13 cellular contexts compared by ENCODE assay signal in the genomic region with DNA sequence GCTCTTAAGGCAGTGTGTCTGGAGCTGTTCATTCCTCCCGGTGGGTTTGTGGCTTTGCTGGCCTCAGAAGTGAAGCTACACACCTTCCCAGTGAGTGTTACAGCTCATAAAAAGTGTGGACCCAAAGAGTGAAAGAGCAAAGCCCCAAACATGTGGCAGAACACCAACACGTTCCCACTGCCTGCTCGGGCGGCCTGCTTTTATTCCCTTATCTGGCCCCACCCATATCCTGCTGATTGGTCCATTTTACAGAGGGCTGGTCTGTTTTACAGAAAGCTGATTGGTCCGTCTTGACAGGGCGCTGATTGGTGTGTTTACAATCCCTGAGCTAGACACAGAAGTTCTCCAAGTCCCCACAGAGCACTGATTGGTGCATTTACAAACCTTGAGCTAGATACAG. TPM values are rescaled to one million over a fixed set of nuclear protein-coding genes. Genes with fewer than 3 reads are reported as not detected.
DNase-seq lines count a peak whose midpoint lies in the region; ATAC-seq and TF ChIP-seq lines count a peak whose summit lies in the region.
"Had no signal": no experiment of that assay in that cellular context is flagged by ENCODE, and none has a peak within 500 bp of the region (broad histone marks: within the 10 kb centered on the region; RNA-seq: fewer than 3 reads in every experiment).

No MANE protein-coding gene starts in this region.

- peaks cover 2% of the 10 kb centered on the region for H3K36me3 ChIP-seq in CD4-positive, alpha-beta memory T cell (ENCODE audit: insufficient read depth, low read length)
- no peaks in the 10 kb centered on the region for H3K36me3 ChIP-seq in GM23248 (ENCODE audit: low read depth)
- H3K36me3 ChIP-seq in naive thymus-derived CD4-positive, alpha-beta T cell (ENCODE audit: control insufficient read depth in 2 of 3, insufficient read depth in 3 of 3, low read length in 3 of 3): peaks cover 0 to 18% (median 0%) of the 10 kb centered on the region in 3 experiments
- H3K36me3 ChIP-seq in HAP-1 (replicated peaks): peaks cover 16% of the 10 kb centered on the region
- no peaks in the 10 kb centered on the region for H3K36me3 ChIP-seq in hepatocyte (replicated peaks; ENCODE audit: insufficient read depth, low read depth)

- H3F3A ChIP-seq in GM23248 (ENCODE audit: insufficient read depth): peaks cover 34% of the 10 kb centered on the region

- no peak for ATAC-seq in activated CD8-positive, alpha-beta T cell treated with anti-CD3 and anti-CD28 coated beads, Interleukin-2, amount 10 ng/mL, durations not matched to agents 7 days and 5 days
- no peak for ATAC-seq in naive thymus-derived CD4-positive, alpha-beta T cell
- no peak for ATAC-seq in HG02973 (IDR thresholded peaks at IDR 0.05; ENCODE audit: unreplicated experiment)

- H3K4me3 Mint-ChIP-seq in CD4-positive, alpha-beta memory T cell: peak overlapping the region in 6 of 8 donors; percentile 18 to 40 (median 25)
- peak overlapping the region; percentile 31 for H3K4me3 Mint-ChIP-seq in activated CD8-positive, alpha-beta T cell treated with anti-CD3 and anti-CD28 coated beads, Interleukin-2, amount 10 ng/mL, durations not matched to agents 7 days and 5 days
- H3K4me3 Mint-ChIP-seq in naive thymus-derived CD4-positive, alpha-beta T cell: peak overlapping the region in 7 of 10 donors; percentile 21 to 64 (median 46)

- 0 out of 2 replicates have a peak overlapping the region, but pooled peaks have one; percentile 1 for H3K9ac ChIP-seq in GM23248

- intact Hi-C loops in CD4-positive, alpha-beta memory T cell (cut with micrococcal nuclease): loop anchor here (5.0 kb wide), 2 partner anchors 63 to 272 kb away; a partner anchor contains a TSS
- intact Hi-C loops in naive thymus-derived CD4-positive, alpha-beta T cell (cut with micrococcal nuclease): loop anchor here (5.0 kb wide), 6 partner anchors 73 to 1123 kb away; a partner anchor contains a TSS

- no peak overlapping the region for H3K27ac ChIP-seq in CD4-positive, alpha-beta memory T cell (ENCODE audit: low read depth, low read length)
- H3K27ac ChIP-seq in GM23248 (peak overlapping the region; percentile 79), hepatocyte (no peak overlapping the region)
- no peak overlapping the region for H3K27ac ChIP-seq in naive thymus-derived CD4-positive, alpha-beta T cell (ENCODE audit: low read depth, low read length)
- H3K27ac ChIP-seq: suprapubic skin had no signal

- H3K79me2 ChIP-seq in GM23248 (ENCODE audit: insufficient read depth) (peaks cover 28% of the 10 kb centered on the region), hepatocyte (peaks cover 26% of the 10 kb centered on the region)

- H3K4me1 ChIP-seq in CD4-positive, alpha-beta memory T cell (ENCODE audit: insufficient read depth, low read length): peaks cover 29% of the 10 kb centered on the region
- peaks cover 38% of the 10 kb centered on the region for H3K4me1 ChIP-seq in GM23248 (ENCODE audit: insufficient read depth)
- peaks cover 19 to 25% of the 10 kb centered on the region in 2 donors for H3K4me1 ChIP-seq in naive thymus-derived CD4-positive, alpha-beta T cell (ENCODE audit: control insufficient read depth in 2 of 2, insufficient read depth in 2 of 2, low read length in 2 of 2)
- peaks cover 16% of the 10 kb centered on the region for H3K4me1 ChIP-seq in HAP-1
- peaks cover 35% of the 10 kb centered on the region for H3K4me1 ChIP-seq in hepatocyte (ENCODE audit: insufficient read depth)

- no peaks in the 10 kb centered on the region for H3K9me3 ChIP-seq in CD4-positive, alpha-beta memory T cell (ENCODE audit: control insufficient read depth in 1 of 2, low read length in 2 of 2)
- H3K9me3 ChIP-seq in GM23248 (ENCODE audit: low read depth) (no peaks in the 10 kb centered on the region), HAP-1 (no peaks in the 10 kb centered on the region; the same call in 1 of the 2 replicates), hepatocyte (ENCODE audit: low read depth) (no peaks in the 10 kb centered on the region)
- H3K9me3 ChIP-seq in naive thymus-derived CD4-positive, alpha-beta T cell (ENCODE audit: control insufficient read depth in 2 of 3, low read length in 3 of 3): no peaks in the 10 kb centered on the region
- H3K9me3 ChIP-seq: suprapubic skin had no signal

- H2AFZ ChIP-seq in GM23248: peak overlapping the region; percentile 55
- H2AFZ ChIP-seq in hepatocyte: no peak overlapping the region

- H3K9me3 Mint-ChIP-seq in CD4-positive, alpha-beta memory T cell: peaks cover 0 to 3% (median 0%) of the 10 kb centered on the region in 8 donors
- no peaks in the 10 kb centered on the region for H3K9me3 Mint-ChIP-seq in activated CD8-positive, alpha-beta T cell treated with anti-CD3 and anti-CD28 coated beads, Interleukin-2, amount 10 ng/mL, durations not matched to agents 7 days and 5 days (ENCODE audit: insufficient read depth)
- H3K9me3 Mint-ChIP-seq in naive thymus-derived CD4-positive, alpha-beta T cell: peaks cover 0 to 2% (median 0%) of the 10 kb centered on the region in 11 donors

- H4K20me1 ChIP-seq in GM23248 (ENCODE audit: insufficient read depth) (no peaks in the 10 kb centered on the region), hepatocyte (ENCODE audit: insufficient read depth, poor library complexity, severe bottlenecking) (peaks cover 23% of the 10 kb centered on the region)

- peak overlapping the region in 4 of 7 donors; percentile 6 to 35 (median 20) for H3K27ac Mint-ChIP-seq in CD4-positive, alpha-beta memory T cell
- H3K27ac Mint-ChIP-seq in activated CD8-positive, alpha-beta T cell treated with anti-CD3 and anti-CD28 coated beads, Interleukin-2, amount 10 ng/mL, durations not matched to agents 7 days and 5 days: peak overlapping the region; percentile 39
- H3K27ac Mint-ChIP-seq in naive thymus-derived CD4-positive, alpha-beta T cell: peak overlapping the region in 6 of 9 donors; percentile 12 to 51 (median 26)

- H3K4me1 Mint-ChIP-seq in CD4-positive, alpha-beta memory T cell: peaks cover 15 to 36% (median 22%) of the 10 kb centered on the region in 4 donors
- H3K4me1 Mint-ChIP-seq in activated CD8-positive, alpha-beta T cell treated with anti-CD3 and anti-CD28 coated beads, Interleukin-2, amount 10 ng/mL, durations not matched to agents 7 days and 5 days (ENCODE audit: low read depth): peaks cover 46% of the 10 kb centered on the region
- H3K4me1 Mint-ChIP-seq in naive thymus-derived CD4-positive, alpha-beta T cell: peaks cover 17 to 30% (median 19%) of the 10 kb centered on the region in 7 donors

- H3K4me2 ChIP-seq in GM23248 (ENCODE audit: unreplicated experiment) (peak overlapping the region; percentile 67), hepatocyte (no peak overlapping the region)

- in situ Hi-C loops in GM23248 (cut with MboI) (no loop called here), HAP-1 (cut with MboI; ENCODE audit: low sequenced_read_pairs) (no loop called here)

- POLR2A ChIA-PET in CD4-positive, alpha-beta memory T cell (lab: Charles Lee; ENCODE audit: partially characterized antibody): no interaction called here
- POLR2A ChIA-PET in activated CD8-positive, alpha-beta T cell treated with anti-CD3 and anti-CD28 coated beads, Interleukin-2, amount 10 ng/mL, durations not matched to agents 7 days and 5 days (lab: Charles Lee): interaction anchor here (0.5 kb wide), 1 partner anchor 1461 kb away, joined by 3 read pairs; no protein-coding TSS in a partner anchor
- POLR2A ChIA-PET in naive thymus-derived CD4-positive, alpha-beta T cell (lab: Charles Lee): interaction anchor here (3.4 kb wide), 1 partner anchor 50 kb away, joined by 24 read pairs; a partner anchor contains a TSS

- H3K9me2 ChIP-seq in GM23248 (ENCODE audit: insufficient read depth) (no peaks in the 10 kb centered on the region), hepatocyte (replicated peaks; ENCODE audit: insufficient read depth) (no peaks in the 10 kb centered on the region)

- H3K27me3 ChIP-seq in CD4-positive, alpha-beta memory T cell (ENCODE audit: insufficient read depth, low read length): no peaks in the 10 kb centered on the region
- H3K27me3 ChIP-seq in GM23248 (replicated peaks; ENCODE audit: insufficient read depth): no peaks in the 10 kb centered on the region
- H3K27me3 ChIP-seq in naive thymus-derived CD4-positive, alpha-beta T cell (ENCODE audit: control insufficient read depth in 2 of 2, insufficient read depth in 2 of 2, low read length in 2 of 2): no peaks in the 10 kb centered on the region
- H3K27me3 ChIP-seq in HAP-1 (ENCODE audit: low read depth): no peaks in the 10 kb centered on the region
- no peaks in the 10 kb centered on the region for H3K27me3 ChIP-seq in hepatocyte
- H3K27me3 ChIP-seq: suprapubic skin had no signal

- H3K27me3 Mint-ChIP-seq in CD4-positive, alpha-beta memory T cell: no peaks in the 10 kb centered on the region
- H3K27me3 Mint-ChIP-seq in activated CD8-positive, alpha-beta T cell treated with anti-CD3 and anti-CD28 coated beads, Interleukin-2, amount 10 ng/mL, durations not matched to agents 7 days and 5 days (ENCODE audit: low read depth): no peaks in the 10 kb centered on the region
- H3K27me3 Mint-ChIP-seq in naive thymus-derived CD4-positive, alpha-beta T cell: no peaks in the 10 kb centered on the region

- peaks cover 0 to 21% of the 10 kb centered on the region in 2 donors for H3K36me3 Mint-ChIP-seq in CD4-positive, alpha-beta memory T cell
- H3K36me3 Mint-ChIP-seq in activated CD8-positive, alpha-beta T cell treated with anti-CD3 and anti-CD28 coated beads, Interleukin-2, amount 10 ng/mL, durations not matched to agents 7 days and 5 days (ENCODE audit: low read depth): peaks cover 23% of the 10 kb centered on the region
- peaks cover 0 to 8% (median 0%) of the 10 kb centered on the region in 5 donors for H3K36me3 Mint-ChIP-seq in naive thymus-derived CD4-positive, alpha-beta T cell

- CTCF ChIA-PET in CD4-positive, alpha-beta memory T cell (lab: Charles Lee; ENCODE audit: partially characterized antibody): interaction anchor here (1.0 to 3.5 kb wide), 5 partner anchors 9 to 75 kb away, joined by 3 to 17 read pairs (median 3); no protein-coding TSS in a partner anchor
- CTCF ChIA-PET in activated CD8-positive, alpha-beta T cell treated with anti-CD3 and anti-CD28 coated beads, Interleukin-2, amount 10 ng/mL, durations not matched to agents 7 days and 5 days (lab: Charles Lee): interaction anchor here (1.2 to 1.6 kb wide), 4 partner anchors 18 to 42 kb away, joined by 3 to 10 read pairs (median 6); a partner anchor contains a TSS
- CTCF ChIA-PET in naive thymus-derived CD4-positive, alpha-beta T cell (lab: Charles Lee): interaction anchor here (0.5 to 1.1 kb wide), 4 partner anchors 13 to 103 kb away, joined by 3 to 4 read pairs (median 3); no protein-coding TSS in a partner anchor

- no peak for TF ChIP-seq CTCF in hepatocyte (IDR thresholded peaks at IDR 0.05; ENCODE audit: poor library complexity)

- H3K4me3 ChIP-seq in CD4-positive, alpha-beta memory T cell (ENCODE audit: low read length in 2 of 2): no peak overlapping the region
- H3K4me3 ChIP-seq in GM23248 (no peak overlapping the region), HAP-1 (no peak overlapping the region), hepatocyte (no peak overlapping the region)
- no peak overlapping the region for H3K4me3 ChIP-seq in naive thymus-derived CD4-positive, alpha-beta T cell (ENCODE audit: low read length)
- H3K4me3 ChIP-seq: suprapubic skin had no signal

- DNase-seq in CD4-positive, alpha-beta memory T cell: no peak
- no peak for DNase-seq in GM23248
- no peak for DNase-seq in activated CD8-positive, alpha-beta T cell treated with anti-CD3 and anti-CD28 coated beads, Interleukin-2, amount 10 ng/mL, durations not matched to agents 7 days and 5 days
- no peak for DNase-seq in naive thymus-derived CD4-positive, alpha-beta T cell
- DNase-seq in HAP-1 (ENCODE audit: low spot score in 2 of 2): no peak
- DNase-seq in hepatocyte (ENCODE audit: low spot score): no peak
- DNase-seq: effector memory CD4-positive, alpha-beta T cell; kidney glomerular epithelial cell; NCI-H1417; NCI-H510A had no signal

- 99 to 100% methylated on average over 6 of the region's 6 CpGs for WGBS in GM23248 (ENCODE audit: low coverage in 1 of 2, low lambda C conversion rate in 2 of 2, missing lambda C conversion rate in 2 of 2), 2 experiments
- WGBS in hepatocyte (ENCODE audit: low lambda C conversion rate, missing lambda C conversion rate): 89% methylated on average over 6 of the region's 6 CpGs

RNA-seq across cellular contexts. Expression of a gene that starts 2.3 kb away (rescaled TPM):
- total RNA-seq in CD4-positive, alpha-beta memory T cell: 10 to 100 TPM; 69.3 to 80.2 TPM
- 100 to 1,000 TPM; 208 to 266 TPM for polyA plus RNA-seq in CD4-positive, alpha-beta memory T cell
- total RNA-seq in GM23248 (2014; rRNA removed; shearing (Covaris generic)): 148 and 174 TPM in 2 replicates
- 132 and 141 TPM in 2 replicates for polyA plus RNA-seq in GM23248 (2016; fragmentation: Nextera tagmentation; extraction: Ambion mirVana)
- 100 to 1,000 TPM; 175 to 186 TPM for total RNA-seq in activated CD8-positive, alpha-beta T cell treated with anti-CD3 and anti-CD28 coated beads, Interleukin-2, amount 10 ng/mL, durations not matched to agents 7 days and 5 days
- total RNA-seq in naive thymus-derived CD4-positive, alpha-beta T cell: 10 to 100 TPM; 61.4 to 97.7 (median 77.4) TPM
- polyA plus RNA-seq in naive thymus-derived CD4-positive, alpha-beta T cell: 100 to 1,000 TPM; 269 to 276 TPM
- 163 and 218 TPM in 2 replicates for total RNA-seq in hepatocyte
- polyA plus RNA-seq in hepatocyte: 140 and 149 TPM in 2 replicates

RNA-seq across cellular contexts. Expression of a gene that starts 26.6 kb away (rescaled TPM):
- total RNA-seq in CD4-positive, alpha-beta memory T cell: 1 to 10 TPM; 1.5 TPM
- polyA plus RNA-seq in CD4-positive, alpha-beta memory T cell: 1 to 10 TPM in 1 of 2 donors, under 1 TPM in 1; 0.16 to 1.8 TPM
- total RNA-seq in GM23248 (2014; rRNA removed; shearing (Covaris generic)): 3.7 and 4.7 TPM in 2 replicates
- polyA plus RNA-seq in GM23248 (2016; fragmentation: Nextera tagmentation; extraction: Ambion mirVana): 6.6 and 7.1 TPM in 2 replicates
- 1 to 10 TPM; 1.8 TPM for total RNA-seq in activated CD8-positive, alpha-beta T cell treated with anti-CD3 and anti-CD28 coated beads, Interleukin-2, amount 10 ng/mL, durations not matched to agents 7 days and 5 days
- total RNA-seq in naive thymus-derived CD4-positive, alpha-beta T cell: 1 to 10 TPM in 4 of 5 experiments, under 1 TPM in 1; 0.73 to 4.8 (median 4.2) TPM
- polyA plus RNA-seq in naive thymus-derived CD4-positive, alpha-beta T cell: 1 to 10 TPM; 1.1 to 1.8 TPM
- 3.1 and 3.8 TPM in 2 replicates for total RNA-seq in hepatocyte
- 5.1 and 7.6 TPM in 2 replicates for polyA plus RNA-seq in hepatocyte

RNA-seq across cellular contexts. Expression of a gene that starts 44.9 kb away (rescaled TPM):
- 10 to 100 TPM; 88.7 to 90.5 TPM for total RNA-seq in CD4-positive, alpha-beta memory T cell
- 10 to 100 TPM in 1 of 2 donors, 1 to 10 TPM in 1; 5.3 to 23.5 TPM for polyA plus RNA-seq in CD4-positive, alpha-beta memory T cell
- total RNA-seq in GM23248 (2014; rRNA removed; shearing (Covaris generic)): 154 and 164 TPM in 2 replicates
- polyA plus RNA-seq in GM23248 (2016; fragmentation: Nextera tagmentation; extraction: Ambion mirVana) (16.9 and 17.9 TPM in 2 replicates), hepatocyte (155 and 159 TPM in 2 replicates)
- total RNA-seq in activated CD8-positive, alpha-beta T cell treated with anti-CD3 and anti-CD28 coated beads, Interleukin-2, amount 10 ng/mL, durations not matched to agents 7 days and 5 days: 100 to 1,000 TPM; 217 to 222 TPM
- 100 to 1,000 TPM in 1 of 5 experiments, 10 to 100 TPM in 4; 70.4 to 131 (median 88.9) TPM for total RNA-seq in naive thymus-derived CD4-positive, alpha-beta T cell
- 10 to 100 TPM in 1 of 2 donors, 1 to 10 TPM in 1; 6.8 to 12.3 TPM for polyA plus RNA-seq in naive thymus-derived CD4-positive, alpha-beta T cell
- 120 and 124 TPM in 2 replicates for total RNA-seq in hepatocyte

RNA-seq across cellular contexts. Expression of a gene that starts 50.2 kb away (rescaled TPM):
- total RNA-seq in CD4-positive, alpha-beta memory T cell: 10 to 100 TPM; 11.6 to 12.3 TPM
- polyA plus RNA-seq in CD4-positive, alpha-beta memory T cell: 1 to 10 TPM; 2.0 to 2.1 TPM
- 2.4 and 6.2 TPM in 2 replicates for total RNA-seq in GM23248 (2014; rRNA removed; shearing (Covaris generic))
- polyA plus RNA-seq in GM23248 (2016; fragmentation: Nextera tagmentation; extraction: Ambion mirVana): 0.56 and 0.75 TPM in 2 replicates
- 1 to 10 TPM; 5.3 TPM for total RNA-seq in activated CD8-positive, alpha-beta T cell treated with anti-CD3 and anti-CD28 coated beads, Interleukin-2, amount 10 ng/mL, durations not matched to agents 7 days and 5 days
- 10 to 100 TPM in 1 of 5 experiments, 1 to 10 TPM in 4; 3.5 to 11.3 (median 5.5) TPM for total RNA-seq in naive thymus-derived CD4-positive, alpha-beta T cell
- polyA plus RNA-seq in naive thymus-derived CD4-positive, alpha-beta T cell: 1 to 10 TPM; 2.1 TPM
- 8.6 and 13.0 TPM in 2 replicates for total RNA-seq in hepatocyte
- polyA plus RNA-seq in hepatocyte: 3.6 TPM in 2 replicates
- polyA plus RNA-seq: neural cell had no signal
